1 cellular context compared by ENCODE assay signal in the genomic region with DNA sequence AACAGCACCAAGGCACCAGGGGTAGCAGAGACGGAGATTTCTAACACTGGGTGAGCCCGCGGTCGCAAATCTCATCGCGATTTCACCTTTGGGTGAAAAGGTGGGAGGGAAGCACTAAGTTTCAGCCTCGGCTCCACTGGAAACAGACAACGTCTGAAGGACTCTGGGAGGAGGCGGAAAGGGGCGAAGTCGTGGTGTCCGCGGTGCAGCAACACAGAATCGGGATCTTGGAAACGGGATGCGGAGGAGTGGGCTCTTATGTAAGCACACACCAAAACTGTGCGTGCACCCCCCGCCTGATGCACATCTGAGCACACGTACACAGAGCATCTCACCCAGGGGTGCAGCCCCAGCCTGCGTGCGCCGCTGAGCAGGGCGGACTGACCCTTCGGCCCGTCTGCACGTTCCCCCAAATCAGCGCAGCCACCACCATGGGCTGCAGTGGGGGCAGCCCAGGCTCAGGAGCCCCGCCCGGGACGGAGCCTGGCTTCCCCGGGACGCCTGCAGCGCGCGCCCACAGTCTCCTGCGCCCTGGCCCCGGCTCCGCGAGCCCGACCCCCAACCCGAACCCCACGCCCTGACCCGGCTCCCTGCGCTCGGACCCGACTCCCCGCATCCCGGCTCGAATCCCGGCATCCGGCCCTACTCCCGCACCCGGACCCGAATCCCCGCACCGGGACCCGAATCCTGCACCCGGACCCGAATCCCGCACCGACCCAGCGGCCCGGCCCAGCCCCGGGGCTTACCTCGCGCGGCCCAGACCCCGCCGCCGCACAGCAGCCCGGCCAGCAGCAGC.
TF ChIP-seq lines count a peak whose summit lies in the region.

No MANE protein-coding gene starts in this region.

TF ChIP-seq in HepG2, 621 proteins besides CTCF, POLR2A, EP300 and RAD21 (continued from another document and continues in another):
- TF ChIP-seq SP5 (CRISPR knock-in tag; IDR thresholded peaks at IDR 0.05; ENCODE audit: borderline replicate concordance, low read depth) (no peak), ZNF775 (CRISPR knock-in tag; IDR thresholded peaks at IDR 0.05; ENCODE audit: borderline replicate concordance) (no peak), ZKSCAN5 (CRISPR knock-in tag; IDR thresholded peaks at IDR 0.05) (no peak), ZNF30 (CRISPR knock-in tag; IDR thresholded peaks at IDR 0.05) (no peak), NRL (CRISPR knock-in tag; IDR thresholded peaks at IDR 0.05; ENCODE audit: borderline replicate concordance) (peak; percentile 75), PHF21A (CRISPR knock-in tag; IDR thresholded peaks at IDR 0.05) (no peak), ESRRA (CRISPR knock-in tag; IDR thresholded peaks at IDR 0.05; ENCODE audit: low read depth) (no peak), ZNF460 (CRISPR knock-in tag; IDR thresholded peaks at IDR 0.05; ENCODE audit: borderline replicate concordance) (no peak), IRF2 (CRISPR knock-in tag; IDR thresholded peaks at IDR 0.05) (no peak), ETV5 (CRISPR knock-in tag; IDR thresholded peaks at IDR 0.05; ENCODE audit: borderline replicate concordance) (no peak), PHF20 (CRISPR knock-in tag; IDR thresholded peaks at IDR 0.05) (no peak), ZNF569 (CRISPR knock-in tag; IDR thresholded peaks at IDR 0.05; ENCODE audit: borderline replicate concordance) (no peak), CHD2 (IDR thresholded peaks at IDR 0.05; ENCODE audit: low read depth, low read length) (no peak), SMAD9 (CRISPR knock-in tag; IDR thresholded peaks at IDR 0.05) (no peak), RFX1 (IDR thresholded peaks at IDR 0.05) (no peak), PCBP1 (IDR thresholded peaks at IDR 0.05; ENCODE audit: borderline replicate concordance, low read depth, low read length) (no peak), ZBTB38 (CRISPR knock-in tag; IDR thresholded peaks at IDR 0.05) (0 out of 2 replicates have a peak, but pooled peaks have one; percentile 23), ZNF501 (CRISPR knock-in tag; IDR thresholded peaks at IDR 0.05) (peak; percentile 18; the same call in 1 of the 2 replicates), ZNF598 (CRISPR knock-in tag; IDR thresholded peaks at IDR 0.05; ENCODE audit: borderline replicate concordance) (peak; percentile 43; the same call in 1 of the 2 replicates), JUN (CRISPR knock-in tag; IDR thresholded peaks at IDR 0.05) (no peak), FOXC1 (CRISPR knock-in tag; IDR thresholded peaks at IDR 0.05; ENCODE audit: borderline replicate concordance) (peak; percentile 50; the same call in 1 of the 2 replicates), NONO (IDR thresholded peaks at IDR 0.05) (no peak), NONO (CRISPR knock-in tag; conservative IDR thresholded peaks at IDR 0.05) (0 out of 2 replicates have a peak, but pooled peaks have one; percentile 16), ZFX (CRISPR knock-in tag; IDR thresholded peaks at IDR 0.05; ENCODE audit: low read depth) (peak; percentile 33; the same call in 1 of the 2 replicates), SETDB1 (CRISPR knock-in tag; IDR thresholded peaks at IDR 0.05; ENCODE audit: borderline replicate concordance) (no peak), SUZ12 (IDR thresholded peaks at IDR 0.05; ENCODE audit: low read depth, low read length) (no peak), ZNF773 (CRISPR knock-in tag; IDR thresholded peaks at IDR 0.05; ENCODE audit: borderline replicate concordance) (no peak), ZNF749 (CRISPR knock-in tag; IDR thresholded peaks at IDR 0.05; ENCODE audit: borderline replicate concordance) (no peak), FOXK2 (IDR thresholded peaks at IDR 0.05) (no peak), EZH2 (conservative IDR thresholded peaks at IDR 0.05; ENCODE audit: low read depth, low read length) (no peak)
- TF ChIP-seq, protein P1, sequence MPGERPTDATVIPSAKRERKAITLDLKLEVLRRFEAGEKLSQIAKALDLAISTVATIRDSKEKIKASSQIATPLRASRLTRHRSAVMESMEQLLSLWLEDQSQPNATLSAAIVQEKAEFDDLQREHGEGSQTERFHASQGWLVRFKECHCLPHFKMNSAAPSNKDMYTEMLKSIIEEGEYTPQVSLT (CRISPR knock-in tag; IDR thresholded peaks at IDR 0.05; ENCODE audit: borderline replicate concordance, low read depth), result no peak
- TF ChIP-seq, protein P2, sequence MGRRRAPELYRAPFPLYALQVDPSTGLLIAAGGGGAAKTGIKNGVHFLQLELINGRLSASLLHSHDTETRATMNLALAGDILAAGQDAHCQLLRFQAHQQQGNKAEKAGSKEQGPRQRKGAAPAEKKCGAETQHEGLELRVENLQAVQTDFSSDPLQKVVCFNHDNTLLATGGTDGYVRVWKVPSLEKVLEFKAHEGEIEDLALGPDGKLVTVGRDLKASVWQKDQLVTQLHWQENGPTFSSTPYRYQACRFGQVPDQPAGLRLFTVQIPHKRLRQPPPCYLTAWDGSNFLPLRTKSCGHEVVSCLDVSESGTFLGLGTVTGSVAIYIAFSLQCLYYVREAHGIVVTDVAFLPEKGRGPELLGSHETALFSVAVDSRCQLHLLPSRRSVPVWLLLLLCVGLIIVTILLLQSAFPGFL (CRISPR knock-in tag; IDR thresholded peaks at IDR 0.05), result no peak
- TF ChIP-seq, protein P3, sequence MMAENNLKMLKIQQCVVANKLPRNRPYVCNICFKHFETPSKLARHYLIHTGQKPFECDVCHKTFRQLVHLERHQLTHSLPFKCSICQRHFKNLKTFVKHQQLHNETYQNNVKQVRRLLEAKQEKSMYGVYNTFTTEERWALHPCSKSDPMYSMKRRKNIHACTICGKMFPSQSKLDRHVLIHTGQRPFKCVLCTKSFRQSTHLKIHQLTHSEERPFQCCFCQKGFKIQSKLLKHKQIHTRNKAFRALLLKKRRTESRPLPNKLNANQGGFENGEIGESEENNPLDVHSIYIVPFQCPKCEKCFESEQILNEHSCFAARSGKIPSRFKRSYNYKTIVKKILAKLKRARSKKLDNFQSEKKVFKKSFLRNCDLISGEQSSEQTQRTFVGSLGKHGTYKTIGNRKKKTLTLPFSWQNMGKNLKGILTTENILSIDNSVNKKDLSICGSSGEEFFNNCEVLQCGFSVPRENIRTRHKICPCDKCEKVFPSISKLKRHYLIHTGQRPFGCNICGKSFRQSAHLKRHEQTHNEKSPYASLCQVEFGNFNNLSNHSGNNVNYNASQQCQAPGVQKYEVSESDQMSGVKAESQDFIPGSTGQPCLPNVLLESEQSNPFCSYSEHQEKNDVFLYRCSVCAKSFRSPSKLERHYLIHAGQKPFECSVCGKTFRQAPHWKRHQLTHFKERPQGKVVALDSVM (CRISPR knock-in tag; IDR thresholded peaks at IDR 0.05), result no peak
- TF ChIP-seq, protein P4, sequence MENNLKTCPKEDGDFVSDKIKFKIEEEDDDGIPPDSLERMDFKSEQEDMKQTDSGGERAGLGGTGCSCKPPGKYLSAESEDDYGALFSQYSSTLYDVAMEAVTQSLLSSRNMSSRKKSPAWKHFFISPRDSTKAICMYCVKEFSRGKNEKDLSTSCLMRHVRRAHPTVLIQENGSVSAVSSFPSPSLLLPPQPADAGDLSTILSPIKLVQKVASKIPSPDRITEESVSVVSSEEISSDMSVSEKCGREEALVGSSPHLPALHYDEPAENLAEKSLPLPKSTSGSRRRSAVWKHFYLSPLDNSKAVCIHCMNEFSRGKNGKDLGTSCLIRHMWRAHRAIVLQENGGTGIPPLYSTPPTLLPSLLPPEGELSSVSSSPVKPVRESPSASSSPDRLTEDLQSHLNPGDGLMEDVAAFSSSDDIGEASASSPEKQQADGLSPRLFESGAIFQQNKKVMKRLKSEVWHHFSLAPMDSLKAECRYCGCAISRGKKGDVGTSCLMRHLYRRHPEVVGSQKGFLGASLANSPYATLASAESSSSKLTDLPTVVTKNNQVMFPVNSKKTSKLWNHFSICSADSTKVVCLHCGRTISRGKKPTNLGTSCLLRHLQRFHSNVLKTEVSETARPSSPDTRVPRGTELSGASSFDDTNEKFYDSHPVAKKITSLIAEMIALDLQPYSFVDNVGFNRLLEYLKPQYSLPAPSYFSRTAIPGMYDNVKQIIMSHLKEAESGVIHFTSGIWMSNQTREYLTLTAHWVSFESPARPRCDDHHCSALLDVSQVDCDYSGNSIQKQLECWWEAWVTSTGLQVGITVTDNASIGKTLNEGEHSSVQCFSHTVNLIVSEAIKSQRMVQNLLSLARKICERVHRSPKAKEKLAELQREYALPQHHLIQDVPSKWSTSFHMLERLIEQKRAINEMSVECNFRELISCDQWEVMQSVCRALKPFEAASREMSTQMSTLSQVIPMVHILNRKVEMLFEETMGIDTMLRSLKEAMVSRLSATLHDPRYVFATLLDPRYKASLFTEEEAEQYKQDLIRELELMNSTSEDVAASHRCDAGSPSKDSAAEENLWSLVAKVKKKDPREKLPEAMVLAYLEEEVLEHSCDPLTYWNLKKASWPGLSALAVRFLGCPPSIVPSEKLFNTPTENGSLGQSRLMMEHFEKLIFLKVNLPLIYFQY (CRISPR knock-in tag; IDR thresholded peaks at IDR 0.05; ENCODE audit: borderline replicate concordance), result no peak
- TF ChIP-seq, protein P5, sequence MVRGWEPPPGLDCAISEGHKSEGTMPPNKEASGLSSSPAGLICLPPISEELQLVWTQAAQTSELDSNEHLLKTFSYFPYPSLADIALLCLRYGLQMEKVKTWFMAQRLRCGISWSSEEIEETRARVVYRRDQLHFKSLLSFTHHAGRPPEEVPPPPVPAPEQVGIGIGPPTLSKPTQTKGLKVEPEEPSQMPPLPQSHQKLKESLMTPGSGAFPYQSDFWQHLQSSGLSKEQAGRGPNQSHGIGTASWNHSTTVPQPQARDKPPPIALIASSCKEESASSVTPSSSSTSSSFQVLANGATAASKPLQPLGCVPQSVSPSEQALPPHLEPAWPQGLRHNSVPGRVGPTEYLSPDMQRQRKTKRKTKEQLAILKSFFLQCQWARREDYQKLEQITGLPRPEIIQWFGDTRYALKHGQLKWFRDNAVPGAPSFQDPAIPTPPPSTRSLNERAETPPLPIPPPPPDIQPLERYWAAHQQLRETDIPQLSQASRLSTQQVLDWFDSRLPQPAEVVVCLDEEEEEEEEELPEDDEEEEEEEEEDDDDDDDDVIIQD (CRISPR knock-in tag; IDR thresholded peaks at IDR 0.05; ENCODE audit: low read depth), result no peak
- TF ChIP-seq, protein P6, sequence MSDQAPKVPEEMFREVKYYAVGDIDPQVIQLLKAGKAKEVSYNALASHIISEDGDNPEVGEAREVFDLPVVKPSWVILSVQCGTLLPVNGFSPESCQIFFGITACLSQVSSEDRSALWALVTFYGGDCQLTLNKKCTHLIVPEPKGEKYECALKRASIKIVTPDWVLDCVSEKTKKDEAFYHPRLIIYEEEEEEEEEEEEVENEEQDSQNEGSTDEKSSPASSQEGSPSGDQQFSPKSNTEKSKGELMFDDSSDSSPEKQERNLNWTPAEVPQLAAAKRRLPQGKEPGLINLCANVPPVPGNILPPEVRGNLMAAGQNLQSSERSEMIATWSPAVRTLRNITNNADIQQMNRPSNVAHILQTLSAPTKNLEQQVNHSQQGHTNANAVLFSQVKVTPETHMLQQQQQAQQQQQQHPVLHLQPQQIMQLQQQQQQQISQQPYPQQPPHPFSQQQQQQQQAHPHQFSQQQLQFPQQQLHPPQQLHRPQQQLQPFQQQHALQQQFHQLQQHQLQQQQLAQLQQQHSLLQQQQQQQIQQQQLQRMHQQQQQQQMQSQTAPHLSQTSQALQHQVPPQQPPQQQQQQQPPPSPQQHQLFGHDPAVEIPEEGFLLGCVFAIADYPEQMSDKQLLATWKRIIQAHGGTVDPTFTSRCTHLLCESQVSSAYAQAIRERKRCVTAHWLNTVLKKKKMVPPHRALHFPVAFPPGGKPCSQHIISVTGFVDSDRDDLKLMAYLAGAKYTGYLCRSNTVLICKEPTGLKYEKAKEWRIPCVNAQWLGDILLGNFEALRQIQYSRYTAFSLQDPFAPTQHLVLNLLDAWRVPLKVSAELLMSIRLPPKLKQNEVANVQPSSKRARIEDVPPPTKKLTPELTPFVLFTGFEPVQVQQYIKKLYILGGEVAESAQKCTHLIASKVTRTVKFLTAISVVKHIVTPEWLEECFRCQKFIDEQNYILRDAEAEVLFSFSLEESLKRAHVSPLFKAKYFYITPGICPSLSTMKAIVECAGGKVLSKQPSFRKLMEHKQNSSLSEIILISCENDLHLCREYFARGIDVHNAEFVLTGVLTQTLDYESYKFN (CRISPR knock-in tag; conservative IDR thresholded peaks at IDR 0.05), result peak; percentile 23; the same call in 1 of the 2 replicates
- TF ChIP-seq, protein P7, sequence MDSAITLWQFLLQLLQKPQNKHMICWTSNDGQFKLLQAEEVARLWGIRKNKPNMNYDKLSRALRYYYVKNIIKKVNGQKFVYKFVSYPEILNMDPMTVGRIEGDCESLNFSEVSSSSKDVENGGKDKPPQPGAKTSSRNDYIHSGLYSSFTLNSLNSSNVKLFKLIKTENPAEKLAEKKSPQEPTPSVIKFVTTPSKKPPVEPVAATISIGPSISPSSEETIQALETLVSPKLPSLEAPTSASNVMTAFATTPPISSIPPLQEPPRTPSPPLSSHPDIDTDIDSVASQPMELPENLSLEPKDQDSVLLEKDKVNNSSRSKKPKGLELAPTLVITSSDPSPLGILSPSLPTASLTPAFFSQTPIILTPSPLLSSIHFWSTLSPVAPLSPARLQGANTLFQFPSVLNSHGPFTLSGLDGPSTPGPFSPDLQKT (CRISPR knock-in tag; IDR thresholded peaks at IDR 0.05; ENCODE audit: borderline replicate concordance), result no peak
- TF ChIP-seq, protein P8, sequence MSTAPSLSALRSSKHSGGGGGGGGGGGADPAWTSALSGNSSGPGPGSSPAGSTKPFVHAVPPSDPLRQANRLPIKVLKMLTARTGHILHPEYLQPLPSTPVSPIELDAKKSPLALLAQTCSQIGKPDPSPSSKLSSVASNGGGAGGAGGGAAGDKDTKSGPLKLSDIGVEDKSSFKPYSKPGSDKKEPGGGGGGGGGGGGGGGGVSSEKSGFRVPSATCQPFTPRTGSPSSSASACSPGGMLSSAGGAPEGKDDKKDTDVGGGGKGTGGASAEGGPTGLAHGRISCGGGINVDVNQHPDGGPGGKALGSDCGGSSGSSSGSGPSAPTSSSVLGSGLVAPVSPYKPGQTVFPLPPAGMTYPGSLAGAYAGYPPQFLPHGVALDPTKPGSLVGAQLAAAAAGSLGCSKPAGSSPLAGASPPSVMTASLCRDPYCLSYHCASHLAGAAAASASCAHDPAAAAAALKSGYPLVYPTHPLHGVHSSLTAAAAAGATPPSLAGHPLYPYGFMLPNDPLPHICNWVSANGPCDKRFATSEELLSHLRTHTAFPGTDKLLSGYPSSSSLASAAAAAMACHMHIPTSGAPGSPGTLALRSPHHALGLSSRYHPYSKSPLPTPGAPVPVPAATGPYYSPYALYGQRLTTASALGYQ (CRISPR knock-in tag; IDR thresholded peaks at IDR 0.05), result no peak
- TF ChIP-seq, protein P9, sequence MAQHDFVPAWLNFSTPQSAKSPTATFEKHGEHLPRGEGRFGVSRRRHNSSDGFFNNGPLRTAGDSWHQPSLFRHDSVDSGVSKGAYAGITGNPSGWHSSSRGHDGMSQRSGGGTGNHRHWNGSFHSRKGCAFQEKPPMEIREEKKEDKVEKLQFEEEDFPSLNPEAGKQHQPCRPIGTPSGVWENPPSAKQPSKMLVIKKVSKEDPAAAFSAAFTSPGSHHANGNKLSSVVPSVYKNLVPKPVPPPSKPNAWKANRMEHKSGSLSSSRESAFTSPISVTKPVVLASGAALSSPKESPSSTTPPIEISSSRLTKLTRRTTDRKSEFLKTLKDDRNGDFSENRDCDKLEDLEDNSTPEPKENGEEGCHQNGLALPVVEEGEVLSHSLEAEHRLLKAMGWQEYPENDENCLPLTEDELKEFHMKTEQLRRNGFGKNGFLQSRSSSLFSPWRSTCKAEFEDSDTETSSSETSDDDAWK (CRISPR knock-in tag; IDR thresholded peaks at IDR 0.05), result no peak
- TF ChIP-seq, protein P10, sequence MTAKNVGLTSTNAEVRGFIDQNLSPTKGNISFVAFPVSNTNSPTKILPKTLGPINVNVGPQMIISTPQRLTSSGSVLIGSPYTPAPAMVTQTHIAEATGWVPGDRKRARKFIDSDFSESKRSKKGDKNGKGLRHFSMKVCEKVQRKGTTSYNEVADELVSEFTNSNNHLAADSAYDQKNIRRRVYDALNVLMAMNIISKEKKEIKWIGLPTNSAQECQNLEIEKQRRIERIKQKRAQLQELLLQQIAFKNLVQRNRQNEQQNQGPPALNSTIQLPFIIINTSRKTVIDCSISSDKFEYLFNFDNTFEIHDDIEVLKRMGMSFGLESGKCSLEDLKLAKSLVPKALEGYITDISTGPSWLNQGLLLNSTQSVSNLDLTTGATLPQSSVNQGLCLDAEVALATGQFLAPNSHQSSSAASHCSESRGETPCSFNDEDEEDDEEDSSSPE (CRISPR knock-in tag; IDR thresholded peaks at IDR 0.05), result 0 out of 2 replicates have a peak, but pooled peaks have one; percentile 16
